Comparison of ENCODE assay signal across 9 cellular contexts in genomic region chr11:83033972-83034672, GRCh38. TPM values are rescaled to one million over a fixed set of nuclear protein-coding genes. Genes with fewer than 3 reads are reported as not detected.
DNase-seq lines count a peak whose midpoint lies in the region; ATAC-seq, FAIRE-seq and TF ChIP-seq lines count a peak whose summit lies in the region.
"Had no signal": no experiment of that assay in that cellular context is flagged by ENCODE, and none has a peak within 500 bp of the region (broad histone marks: within the 10 kb centered on the region; RNA-seq: fewer than 3 reads in every experiment).

No MANE protein-coding gene starts in this region.

- in situ Hi-C loops in GM12878 (cut with MboI) (no loop called here), KBM-7 (cut with MboI; ENCODE audit: low pct_unique_long_range_greater_than_20kb, low sequenced_read_pairs) (no loop called here)

- 50% methylated on average over 6 of the region's 6 CpGs for WGBS in GM12878 (ENCODE audit: insufficient coverage, insufficient replicate concordance, low lambda C conversion rate, missing lambda C conversion rate)

- no peak for FAIRE-seq in GM12878 (lab: Jason Lieb, UNC)

- no peak overlapping the region; the same call in 1 of the 2 replicates for H2AFZ ChIP-seq in GM12878 (ENCODE audit: control insufficient read depth, low read depth, low read length)

- TF ChIP-seq POLR2A in GM12878 (IDR thresholded peaks at IDR 0.05; ENCODE audit: low read depth, low read length): no peak

- peak overlapping the region; percentile 36 for H3K4me2 ChIP-seq in GM12878 (ENCODE audit: control insufficient read depth, insufficient read depth)

- SMC1A ChIA-PET in GM12878 (lab: Charles Lee; ENCODE audit: uncharacterized antibody, unreplicated experiment): interaction anchor here (0.8 to 6.9 kb wide), 24 partner anchors 9 to 219 kb away, joined by 3 to 61 read pairs (median 4); no protein-coding TSS in a partner anchor

- H3K4me1 ChIP-seq in GM12878 (ENCODE audit: control insufficient read depth, insufficient read depth, low read length): peaks cover 21% of the 10 kb centered on the region

- intact Hi-C loops in GM12878 (cut with micrococcal nuclease; ENCODE audit: unreplicated experiment) (no loop called here), left colon (cut with DNase I, micrococcal nuclease) (no loop called here)

- H4K20me1 ChIP-seq in GM12878 (ENCODE audit: control insufficient read depth, insufficient read depth): no peaks in the 10 kb centered on the region; the same call in 1 of the 2 replicates

- TF ChIP-seq EP300 in GM12878 (IDR thresholded peaks at IDR 0.05; ENCODE audit: borderline replicate concordance in 1 of 2, control insufficient read depth in 1 of 2, low read depth in 2 of 2, low read length in 2 of 2): no peak

- 0 out of 2 replicates have a peak overlapping the region, but pooled peaks have one; percentile 10 for H3K4me3 ChIP-seq in GM12878

- TF ChIP-seq CTCF in GM12878 (IDR thresholded peaks at IDR 0.05 in 2 of 3, conservative IDR thresholded peaks at IDR 0.05 in 1 of 3; ENCODE audit: control insufficient read depth in 2 of 3, extremely low read depth in 1 of 3, insufficient read depth in 1 of 3, low read depth in 3 of 3, low read length in 3 of 3): no peak

- peaks cover 11% of the 10 kb centered on the region for H3K79me2 ChIP-seq in GM12878 (ENCODE audit: control insufficient read depth, insufficient read depth, low read length)

- no TSS peak for BruUV-seq in GM12878 (replicated peaks; lab: Mats Ljungman, UMichigan)

- H3K27ac ChIP-seq in GM12878 (ENCODE audit: control insufficient read depth, insufficient read depth): no peak overlapping the region
- peak overlapping the region; percentile 65 for H3K27ac ChIP-seq in substantia nigra (ENCODE audit: low read depth, low read length, poor library complexity, severe bottlenecking)
- H3K27ac ChIP-seq: neutrophil had no signal

- H3K27me3 ChIP-seq in GM12878 (replicated peaks in 1 of 2; ENCODE audit: control insufficient read depth in 2 of 2, insufficient read depth in 2 of 2, low read length in 1 of 2): no peaks in the 10 kb centered on the region
- H3K27me3 ChIP-seq: neutrophil had no signal

- RAD21 ChIA-PET in GM12878 (lab: Charles Lee; ENCODE audit: unreplicated experiment): interaction anchor here (0.7 to 4.7 kb wide), 16 partner anchors 12 to 139 kb away, joined by 3 to 24 read pairs (median 4); partner anchors contain the start of genes DDIAS, PCF11 and RAB30

- ATAC-seq in GM12878 (peak; percentile 50), left colon (peak; percentile 92)

- CTCF ChIA-PET in GM12878 (lab: Yijun Ruan, JAX): interaction anchor here (1.1 to 4.2 kb wide), 10 partner anchors 11 to 168 kb away, joined by 3 to 25 read pairs (median 4); partner anchors contain the start of genes DDIAS and RAB30

- H3K36me3 ChIP-seq in GM12878 (ENCODE audit: control insufficient read depth in 2 of 2, insufficient read depth in 2 of 2, low read length in 1 of 2): no peaks in the 10 kb centered on the region
- H3K36me3 ChIP-seq: neutrophil had no signal

- 0 out of 2 replicates have a peak overlapping the region, but pooled peaks have one; percentile 6 for H3K9ac ChIP-seq in GM12878 (ENCODE audit: control insufficient read depth, insufficient read depth, low read length)

- POLR2A ChIA-PET in GM12878 (lab: Charles Lee): interaction anchor here (0.5 to 4.3 kb wide), 15 partner anchors 9 to 247 kb away, joined by 3 to 21 read pairs (median 3); no protein-coding TSS in a partner anchor

- no peaks in the 10 kb centered on the region; the same call in 2 of the 3 replicates for H3K9me3 ChIP-seq in GM12878 (replicated peaks; ENCODE audit: control insufficient read depth, insufficient read depth, low read length)
- H3K9me3 ChIP-seq: neutrophil had no signal

- TF ChIP-seq RAD21 in GM12878 (IDR thresholded peaks at IDR 0.05; ENCODE audit: insufficient read depth, low read depth, low read length): no peak

- DNase-seq in EH (ENCODE audit: low read depth): peak; percentile 92
- peak; percentile 86 for DNase-seq in LHCN-M2 (ENCODE audit: low read depth)
- DNase-seq in GM12878 (ENCODE audit: low read depth, low spot score): no peak
- DNase-seq in left colon: peak; percentile 50 to 55
- DNase-seq in substantia nigra (lab: John Stamatoyannopoulos, UW): peak in 30 of 49 donors; percentile 13 to 73 (median 42)
- DNase-seq in effector CD8-positive, alpha-beta T cell (lab: John Stamatoyannopoulos, UW): no peak
- no peak for DNase-seq in KBM-7
- no peak for DNase-seq in DMS114 treated with DMSO at 0.1 percent for 48 hours (lab: John Stamatoyannopoulos, UW; ENCODE audit: unreplicated experiment)

TF ChIP-seq in GM12878, 131 proteins besides CTCF, POLR2A, EP300 and RAD21 (continues in another document):
- TF ChIP-seq SMAD5 (IDR thresholded peaks at IDR 0.05; ENCODE audit: low read depth): no peak
- no peak for TF ChIP-seq BACH1 (IDR thresholded peaks at IDR 0.05; ENCODE audit: borderline replicate concordance)
- TF ChIP-seq NFXL1 (IDR thresholded peaks at IDR 0.05; ENCODE audit: borderline replicate concordance): no peak
- TF ChIP-seq ATF2 (IDR thresholded peaks at IDR 0.05; ENCODE audit: low read length): no peak
- no peak for TF ChIP-seq MEF2A (IDR thresholded peaks at IDR 0.05; ENCODE audit: insufficient read depth, low read depth, low read length)
- no peak for TF ChIP-seq TCF3 (IDR thresholded peaks at IDR 0.05; ENCODE audit: borderline replicate concordance, insufficient read depth, low read depth, low read length)
- no peak for TF ChIP-seq CBX3 (IDR thresholded peaks at IDR 0.05; ENCODE audit: borderline replicate concordance, low read depth)
- no peak for TF ChIP-seq IRF5 (IDR thresholded peaks at IDR 0.05; ENCODE audit: borderline replicate concordance)

RNA-seq across cellular contexts. Expression of gene RAB30, which starts 37.6 kb away (rescaled TPM):
- 9.6 and 10.4 TPM in 2 replicates for total RNA-seq in LHCN-M2 (2014; rRNA removed)
- polyA plus RNA-seq in LHCN-M2 (2012): 8.2 TPM
- total RNA-seq in GM12878 (2013; cell fraction: nucleolus; rRNA removed): 49.2 and 55.3 TPM in 2 replicates
- 13.0 and 14.2 TPM in 2 replicates for total RNA-seq in GM12878 (2014; rRNA removed)
- total RNA-seq in GM12878 (2014; rRNA removed; fragmentation: Illumina TruSeq; extraction: Trizol): 15.2 and 16.1 TPM in 2 replicates
- total RNA-seq in GM12878 (2021): 23.9 and 24.8 TPM in 2 replicates
- 39.6 TPM for polyA plus RNA-seq in GM12878 (2011; ENCODE audit: low read depth)
- polyA plus RNA-seq in GM12878 (2011; rRNA removed): 23.0 and 26.7 TPM in 2 replicates
- 9.5 and 13.4 TPM in 2 replicates for polyA plus RNA-seq in GM12878 (2011; cell fraction: cytosol; rRNA removed)
- 13.5 and 14.2 TPM in 2 replicates for polyA plus RNA-seq in GM12878 (2011; cell fraction: nucleus; rRNA removed)
- polyA plus RNA-seq in GM12878 (2012): 19.1 and 30.2 TPM in 2 replicates
- 22.5 and 32.9 TPM in 2 replicates for polyA plus RNA-seq in GM12878 (2014; fragmentation: Illumina TruSeq; extraction: Trizol)
- polyA plus RNA-seq in GM12878 (2014; fragmentation: Nextera tagmentation; extraction: Ambion mirVana): 10 to 100 TPM in 1 of 2 experiments, 1 to 10 TPM in 1; 9.8 to 14.2 TPM
- polyA plus RNA-seq in GM12878 (2014; rRNA removed): 8.0 and 11.7 TPM in 2 replicates
- polyA plus RNA-seq in GM12878 (2016; fragmentation: Nextera tagmentation; extraction: Ambion mirVana): 10 to 100 TPM; 22.2 TPM
- 14.5 and 29.4 TPM in 2 replicates for polyA minus RNA-seq in GM12878 (2011; rRNA and poly(A)+ RNA removed)
- polyA minus RNA-seq in GM12878 (2011; cell fraction: cytosol; rRNA and poly(A)+ RNA removed): 6.9 and 11.0 TPM in 2 replicates
- 11.6 and 16.6 TPM in 2 replicates for polyA minus RNA-seq in GM12878 (2011; cell fraction: nucleus; rRNA and poly(A)+ RNA removed)
- total RNA-seq in left colon: 10 to 100 TPM in 1 of 2 donors, 1 to 10 TPM in 1; 5.9 to 24.3 TPM

Comparison
In these comparisons a context has a peak if more than half of its experiments do, and no peak if none do; other contexts are left out.
1. DNase-seq: peak in EH (single experiment), LHCN-M2 (single experiment), left colon (2 of 2) and substantia nigra (30 of 49); none in GM12878 (single experiment), effector CD8-positive, alpha-beta T cell (single experiment), KBM-7 (single experiment) and DMS114 treated with DMSO at 0.1 percent for 48 hours (single experiment).